ENCODE assay signal across 20 cellular contexts in the genomic region with DNA sequence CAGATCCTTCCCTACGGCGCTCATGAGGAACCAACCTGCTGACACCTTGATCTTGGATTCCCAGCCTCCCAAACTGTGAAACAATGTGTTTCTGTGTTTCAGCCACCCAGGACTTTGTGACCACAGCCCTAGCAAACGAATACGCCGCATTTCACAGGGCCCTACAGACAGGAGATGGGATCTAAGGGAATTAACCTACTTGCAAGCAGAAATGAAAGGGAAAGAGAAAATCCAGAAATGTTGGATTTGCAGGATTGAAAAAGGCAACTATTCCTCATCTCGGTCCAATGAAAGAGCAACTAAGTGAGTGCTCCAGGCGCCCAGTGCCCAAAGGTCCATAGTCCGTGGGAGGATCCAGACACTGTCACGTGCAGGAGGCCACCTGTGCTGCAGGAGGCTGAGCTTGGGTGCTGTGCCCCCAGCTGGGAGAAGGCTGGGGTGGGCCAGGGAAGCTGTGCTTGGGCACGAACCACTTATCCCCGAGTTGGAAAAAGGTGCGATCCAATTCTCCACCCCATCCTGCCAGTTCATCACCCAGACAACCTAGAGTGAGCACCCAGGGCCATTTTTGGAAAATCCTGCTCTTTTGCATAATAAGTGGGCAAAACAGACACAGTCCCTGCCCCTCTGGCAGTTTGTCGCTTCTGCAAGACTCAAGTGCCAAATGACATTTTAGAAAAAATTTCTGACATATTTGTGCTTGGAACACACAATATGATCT.
DNase-seq lines count a peak whose midpoint lies in the region; ATAC-seq, FAIRE-seq and TF ChIP-seq lines count a peak whose summit lies in the region.
"Had no signal": no experiment of that assay in that cellular context is flagged by ENCODE, and none has a peak within 500 bp of the region (broad histone marks: within the 10 kb centered on the region; RNA-seq: fewer than 3 reads in every experiment).

No MANE protein-coding gene starts in this region.

- H3K4me1 ChIP-seq in HUES6 (ENCODE audit: control insufficient read depth, insufficient read depth, low read length) (peaks cover 13% of the 10 kb centered on the region), ascending aorta (peaks cover 2 to 16% of the 10 kb centered on the region in 2 donors), left lung (peaks cover 3 to 8% of the 10 kb centered on the region in 2 donors), small intestine (ENCODE audit: control insufficient read depth in 2 of 2, insufficient read depth in 1 of 2, low read depth in 1 of 2, low read length in 1 of 2) (peaks cover 1 to 3% of the 10 kb centered on the region in 2 donors), spleen (peaks cover 7 to 22% (median 12%) of the 10 kb centered on the region in 6 donors)

- H3K4me1 Mint-ChIP-seq in stimulated activated naive B cell treated with anti-CD40 and anti-IgM and Interleukin-4, amounts not matched to agents 10 μg/mL and 1 μg/mL and 100 μg/mL, for 72 hours, result peaks cover 10 to 14% of the 10 kb centered on the region in 2 donors

- H3K9me3 Mint-ChIP-seq in stimulated activated naive B cell treated with anti-CD40 and anti-IgM and Interleukin-4, amounts not matched to agents 10 μg/mL and 1 μg/mL and 100 μg/mL, for 72 hours, result peaks cover 3 to 7% of the 10 kb centered on the region in 2 donors
- H3K9me3 Mint-ChIP-seq: natural killer cell had no signal

- intact Hi-C loops in ascending aorta (cut with DNase I) (no loop called here), left lung (cut with DNase I) (no loop called here), spleen (cut with DNase I; ENCODE audit: low total_unique reads) (no loop called here)

- no peak for TF ChIP-seq POLR2A in spleen (IDR thresholded peaks at IDR 0.05)

- no peaks in the 10 kb centered on the region for H3K36me3 ChIP-seq in HUES6 (ENCODE audit: control insufficient read depth, insufficient read depth, low read length)
- no peaks in the 10 kb centered on the region for H3K36me3 ChIP-seq in ascending aorta
- no peaks in the 10 kb centered on the region for H3K36me3 ChIP-seq in left lung
- no peaks in the 10 kb centered on the region for H3K36me3 ChIP-seq in small intestine (ENCODE audit: control insufficient read depth in 2 of 2, insufficient read depth in 2 of 2, low read length in 2 of 2)
- H3K36me3 ChIP-seq in spleen, result no peaks in the 10 kb centered on the region
- H3K36me3 ChIP-seq: right atrium auricular region had no signal

- H3K27me3 ChIP-seq in HUES6 (ENCODE audit: control insufficient read depth, insufficient read depth, low read length) (peaks cover 33% of the 10 kb centered on the region), ascending aorta (no peaks in the 10 kb centered on the region), left lung (peaks cover 5 to 17% of the 10 kb centered on the region in 2 donors), small intestine (ENCODE audit: control insufficient read depth in 2 of 2, insufficient read depth in 2 of 2, low read length in 2 of 2) (peaks cover 0 to 3% of the 10 kb centered on the region in 2 donors), spleen (replicated peaks in 1 of 7) (peaks cover 0 to 45% (median 11%) of the 10 kb centered on the region in 7 donors)
- H3K27me3 ChIP-seq: right atrium auricular region had no signal

- DNase-seq in ascending aorta (ENCODE audit: low spot score in 2 of 2) (no peak), left lung (no peak), small intestine (peak; percentile 91), spleen (no peak), NCI-H187 treated with DMSO at 0.1 percent for 48 hours (lab: John Stamatoyannopoulos, UW) (no peak)
- no peak for DNase-seq in stimulated activated naive B cell treated with anti-CD40 and anti-IgM and Interleukin-4, amounts not matched to agents 10 μg/mL and 1 μg/mL and 100 μg/mL, for 72 hours
- DNase-seq: activated B cell treated with CpG ODN at 0.5 μM for 24 hours; activated effector memory CD4-positive, alpha-beta T cell treated with Interleukin-2 at 50 U/mL for 16 hours; amniotic stem cell; GDM1; MM.1S; natural killer cell; NCI-H2081 treated with DMSO at 0.1 percent for 48 hours; NCI-H774 had no signal

- H3K9ac ChIP-seq in HUES6 (ENCODE audit: low read length), result peak overlapping the region; percentile 58

- H3K4me3 ChIP-seq in HUES6 (ENCODE audit: low read depth, low read length) (peak overlapping the region; percentile 3; the same call in 1 of the 2 replicates), ascending aorta (no peak overlapping the region), left lung (no peak overlapping the region), small intestine (ENCODE audit: low read depth in 1 of 2, low read length in 2 of 2) (no peak overlapping the region), spleen (no peak overlapping the region)
- H3K4me3 ChIP-seq: right atrium auricular region had no signal

- WGBS in small intestine, 3 donors, result 35 to 58% (median 45%) methylated on average over 13 of the region's 13 CpGs
- WGBS in spleen, 5 donors, result 64 to 76% (median 70%) methylated on average over 13 of the region's 13 CpGs

- no peak overlapping the region for H3K27ac Mint-ChIP-seq in stimulated activated naive B cell treated with anti-CD40 and anti-IgM and Interleukin-4, amounts not matched to agents 10 μg/mL and 1 μg/mL and 100 μg/mL, for 72 hours
- H3K27ac Mint-ChIP-seq: activated B cell treated with CpG ODN at 0.5 μM for 24 hours; natural killer cell; T-helper 1 cell treated with Interleukin-12 subunit alpha and Interleukin-12 subunit beta and Interleukin-4 antibody, amounts not matched to agents 30 μg/mL and 1 μg/mL, for 36 hours had no signal

- H3K27me3 Mint-ChIP-seq in stimulated activated naive B cell treated with anti-CD40 and anti-IgM and Interleukin-4, amounts not matched to agents 10 μg/mL and 1 μg/mL and 100 μg/mL, for 72 hours, result peaks cover 41 to 46% of the 10 kb centered on the region in 2 donors

- H3K9me3 ChIP-seq in HUES6 (ENCODE audit: control insufficient read depth, insufficient read depth, low read depth, low read length) (no peaks in the 10 kb centered on the region), ascending aorta (no peaks in the 10 kb centered on the region), left lung (peaks cover 0 to 6% of the 10 kb centered on the region in 2 donors), small intestine (ENCODE audit: control insufficient read depth, low read depth) (no peaks in the 10 kb centered on the region), spleen (peaks cover 0 to 17% (median 7%) of the 10 kb centered on the region in 8 donors)
- H3K9me3 ChIP-seq: right atrium auricular region had no signal

- ATAC-seq in left lung, result peak; percentile 9
- ATAC-seq in GM19351 (IDR thresholded peaks at IDR 0.05; ENCODE audit: unreplicated experiment), result no peak
- ATAC-seq in stimulated activated naive B cell treated with anti-CD40 and anti-IgM and Interleukin-4, amounts not matched to agents 10 μg/mL and 1 μg/mL and 100 μg/mL, for 72 hours (replicated peaks), result no peak

- FAIRE-seq in small intestine (lab: Jason Lieb, UNC), result no peak
- FAIRE-seq: D721Med had no signal

- TF ChIP-seq CTCF in ascending aorta (IDR thresholded peaks at IDR 0.05) (no peak), left lung (IDR thresholded peaks at IDR 0.05) (no peak), spleen (IDR thresholded peaks at IDR 0.05 in 8 of 11, conservative IDR thresholded peaks at IDR 0.05 in 3 of 11) (no peak)

- H3K4me3 Mint-ChIP-seq in stimulated activated naive B cell treated with anti-CD40 and anti-IgM and Interleukin-4, amounts not matched to agents 10 μg/mL and 1 μg/mL and 100 μg/mL, for 72 hours, result no peak overlapping the region
- H3K4me3 Mint-ChIP-seq: activated B cell treated with CpG ODN at 0.5 μM for 24 hours; T-helper 1 cell treated with Interleukin-12 subunit alpha and Interleukin-12 subunit beta and Interleukin-4 antibody, amounts not matched to agents 30 μg/mL and 1 μg/mL, for 36 hours had no signal

- no peak overlapping the region; the same call in 1 of the 2 replicates for H3K27ac ChIP-seq in HUES6 (ENCODE audit: low read depth, low read length)
- H3K27ac ChIP-seq in ascending aorta, result peak overlapping the region; percentile 39 to 50
- no peak overlapping the region for H3K27ac ChIP-seq in left lung
- peak overlapping the region; percentile 3 to 4 for H3K27ac ChIP-seq in small intestine (ENCODE audit: low read depth in 1 of 2, low read length in 1 of 2)
- H3K27ac ChIP-seq in spleen, result no peak overlapping the region
- H3K27ac ChIP-seq: right atrium auricular region, RWPE1 had no signal

- H3K36me3 Mint-ChIP-seq in stimulated activated naive B cell treated with anti-CD40 and anti-IgM and Interleukin-4, amounts not matched to agents 10 μg/mL and 1 μg/mL and 100 μg/mL, for 72 hours, result no peaks in the 10 kb centered on the region
- H3K36me3 Mint-ChIP-seq: natural killer cell had no signal

Comparison
In these comparisons a context has a peak if more than half of its experiments do, and no peak if none do; other contexts are left out.
1. H3K27ac ChIP-seq: peak in ascending aorta (2 of 2) and small intestine (2 of 2); none in HUES6 (single experiment), left lung (0 of 2) and spleen (0 of 8).